Comparison of ENCODE assay signal across 7 cellular contexts in the genomic region with DNA sequence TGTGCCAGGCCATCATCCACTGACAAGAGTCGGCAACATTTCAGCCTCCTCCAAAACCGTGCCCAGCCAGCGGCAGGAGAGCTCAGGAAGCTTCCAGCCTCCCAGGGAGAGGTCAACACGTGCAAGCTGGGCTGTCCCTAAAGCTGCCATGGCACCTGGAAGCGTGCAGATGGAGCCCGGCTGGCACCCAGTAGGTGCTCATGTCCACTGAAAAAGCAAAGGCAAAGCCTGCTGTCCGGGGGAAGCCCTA. TPM values are rescaled to one million over a fixed set of nuclear protein-coding genes. Genes with fewer than 3 reads are reported as not detected.
DNase-seq lines count a peak whose midpoint lies in the region; ATAC-seq and TF ChIP-seq lines count a peak whose summit lies in the region.

No MANE protein-coding gene starts in this region.

- no peak overlapping the region for H3K9ac ChIP-seq in iPS-15b (ENCODE audit: low read depth, low read length)

- intact Hi-C loops in stomach (cut with DNase I; ENCODE audit: low total_unique reads): no loop called here

- H3K4me3 ChIP-seq in HFF-Myc (replicated peaks; ENCODE audit: low read depth, low read length): peak overlapping the region; percentile 84
- peak overlapping the region; percentile 64 for H3K4me3 ChIP-seq in iPS-15b (ENCODE audit: low read depth, low read length)
- peak overlapping the region; percentile 69 to 81 (median 74) for H3K4me3 ChIP-seq in stomach

- DNase-seq in HFF-Myc (ENCODE audit: extremely low read depth, low read depth): no peak
- DNase-seq in stomach: no peak
- DNase-seq in NCI-H526 treated with DMSO at 0.1 percent for 48 hours (lab: John Stamatoyannopoulos, UW): no peak
- no peak for DNase-seq in NCI-H1092 treated with DMSO at 0.1 percent for 48 hours (lab: John Stamatoyannopoulos, UW)

- TF ChIP-seq EP300 in stomach (IDR thresholded peaks at IDR 0.05): no peak

- TF ChIP-seq CTCF in HFF-Myc (IDR thresholded peaks at IDR 0.05; ENCODE audit: low read depth, low read length, missing control alignments) (no peak), stomach (IDR thresholded peaks at IDR 0.05) (no peak)

- no peak overlapping the region for H3K27ac Mint-ChIP-seq in activated T-helper 17 cell treated with anti-CD3 and anti-CD28 coated beads, Interleukin-2, amount 50 U/mL, for 72 hours

- H3K27me3 ChIP-seq in iPS-15b (ENCODE audit: control insufficient read depth, insufficient read depth, low read length) (peaks cover 5% of the 10 kb centered on the region), stomach (peaks cover 0 to 27% (median 0%) of the 10 kb centered on the region in 3 donors)

- 19 to 44% (median 31%) methylated on average over 2 to 7 of the region's 7 CpGs for WGBS in stomach, 5 donors

- peaks cover 15% of the 10 kb centered on the region for H3K4me1 Mint-ChIP-seq in activated T-helper 17 cell treated with anti-CD3 and anti-CD28 coated beads, Interleukin-2, amount 50 U/mL, for 72 hours

- H3K9me3 Mint-ChIP-seq in activated T-helper 17 cell treated with anti-CD3 and anti-CD28 coated beads, Interleukin-2, amount 50 U/mL, for 72 hours: no peaks in the 10 kb centered on the region

- H3K4me3 Mint-ChIP-seq in activated T-helper 17 cell treated with anti-CD3 and anti-CD28 coated beads, Interleukin-2, amount 50 U/mL, for 72 hours: peak overlapping the region; percentile 39

- TF ChIP-seq POLR2A in stomach (IDR thresholded peaks at IDR 0.05): no peak

- peaks cover 19% of the 10 kb centered on the region for H3K27me3 Mint-ChIP-seq in activated T-helper 17 cell treated with anti-CD3 and anti-CD28 coated beads, Interleukin-2, amount 50 U/mL, for 72 hours

- ATAC-seq in activated T-helper 17 cell treated with anti-CD3 and anti-CD28 coated beads, Interleukin-2, amount 50 U/mL, for 72 hours (replicated peaks): no peak
- no peak for ATAC-seq in activated CD4-positive, CD25-positive, alpha-beta regulatory T cell treated with anti-CD3 and anti-CD28 coated beads, Interleukin-2, amount 50 U/mL, for 24 hours

- no peaks in the 10 kb centered on the region for H3K36me3 Mint-ChIP-seq in activated T-helper 17 cell treated with anti-CD3 and anti-CD28 coated beads, Interleukin-2, amount 50 U/mL, for 72 hours (ENCODE audit: low read depth)

- peaks cover 10% of the 10 kb centered on the region for H3K36me3 ChIP-seq in iPS-15b (ENCODE audit: control insufficient read depth, insufficient read depth, low read length)
- no peaks in the 10 kb centered on the region for H3K36me3 ChIP-seq in stomach

- H3K27ac ChIP-seq in stomach: peak overlapping the region; percentile 80 to 90 (median 84)

- H3K4me1 ChIP-seq in iPS-15b (ENCODE audit: control insufficient read depth, insufficient read depth, low read length) (peaks cover 34% of the 10 kb centered on the region), stomach (peaks cover 50 to 73% (median 66%) of the 10 kb centered on the region in 4 donors)

- H3K9me3 ChIP-seq in iPS-15b (ENCODE audit: control insufficient read depth, insufficient read depth, low read length) (no peaks in the 10 kb centered on the region), stomach (no peaks in the 10 kb centered on the region)

RNA-seq across cellular contexts. Expression of gene TLDC2, which starts 14.4 kb away (rescaled TPM):
- not detected for total RNA-seq in activated T-helper 17 cell treated with anti-CD3 and anti-CD28 coated beads, Interleukin-2, amount 50 U/mL, for 72 hours
- 10 to 100 TPM in 1 of 5 donors, 1 to 10 TPM in 2, not detected in 2; 1.5 to 15.1 (median 4.8) TPM for total RNA-seq in stomach
- under 1 TPM; 0.13 to 0.62 (median 0.46) TPM for polyA plus RNA-seq in stomach
